ENCODE assay signal across 9 cellular contexts in the genomic region with DNA sequence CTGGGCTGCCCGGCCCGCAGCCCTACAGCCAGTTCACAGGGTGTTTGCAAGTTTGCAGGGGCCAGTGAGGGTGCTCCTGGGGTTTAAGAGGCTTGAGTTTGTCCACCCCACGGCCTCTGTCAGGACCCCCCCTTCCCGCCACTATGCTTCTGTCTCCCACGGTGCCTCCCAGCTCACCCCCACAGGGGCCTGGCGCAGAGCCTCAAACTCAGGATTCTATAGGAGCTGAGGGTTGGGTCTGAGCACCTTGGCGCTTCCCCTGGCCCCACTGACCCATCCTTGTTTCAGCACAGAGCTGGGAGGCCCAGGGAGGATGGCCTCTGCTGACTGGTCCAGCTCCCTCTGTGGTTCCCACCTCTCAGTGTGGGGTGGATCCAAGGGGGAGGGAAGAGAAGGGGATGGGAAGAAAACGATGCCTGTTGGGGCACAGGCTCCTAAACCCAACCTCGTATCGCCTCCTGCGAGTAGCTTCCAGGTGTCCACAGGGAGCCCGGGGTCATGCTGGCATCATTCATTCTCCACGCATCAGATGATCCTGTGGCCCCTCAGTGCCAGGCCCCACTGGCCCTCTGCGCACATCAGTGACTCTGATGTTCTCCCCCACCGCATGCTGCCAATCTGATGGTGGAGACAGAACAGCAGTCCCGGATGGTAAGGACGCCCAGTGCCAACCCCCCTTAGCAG. TPM values are rescaled to one million over a fixed set of nuclear protein-coding genes. Genes with fewer than 3 reads are reported as not detected.
DNase-seq lines count a peak whose midpoint lies in the region; ATAC-seq and TF ChIP-seq lines count a peak whose summit lies in the region.
"Had no signal": no experiment of that assay in that cellular context is flagged by ENCODE, and none has a peak within 500 bp of the region (broad histone marks: within the 10 kb centered on the region; RNA-seq: fewer than 3 reads in every experiment).

No MANE protein-coding gene starts in this region.

- no peak for TF ChIP-seq CTCF in right atrium auricular region (IDR thresholded peaks at IDR 0.05)
- TF ChIP-seq CTCF in suprapubic skin (IDR thresholded peaks at IDR 0.05) = no peak

- TF ChIP-seq POLR2A in suprapubic skin (IDR thresholded peaks at IDR 0.05) = no peak

- H3K36me3 Mint-ChIP-seq in activated CD8-positive, alpha-beta memory T cell treated with anti-CD3 and anti-CD28 coated beads, Interleukin-2, amount 10 ng/mL, durations not matched to agents 7 days and 5 days = peaks cover 2% of the 10 kb centered on the region
- H3K36me3 Mint-ChIP-seq in T-cell = no peaks in the 10 kb centered on the region
- H3K36me3 Mint-ChIP-seq: WTC11 had no signal

- H3K4me1 ChIP-seq in right atrium auricular region (peaks cover 0 to 64% of the 10 kb centered on the region in 2 donors), suprapubic skin (peaks cover 64% of the 10 kb centered on the region)

- H3K4me3 ChIP-seq in right atrium auricular region = no peak overlapping the region
- peak overlapping the region; percentile 26 for H3K4me3 ChIP-seq in suprapubic skin

- H3K27me3 ChIP-seq in right atrium auricular region (no peaks in the 10 kb centered on the region), suprapubic skin (no peaks in the 10 kb centered on the region)

- no peak for ATAC-seq in activated CD8-positive, alpha-beta memory T cell treated with anti-CD3 and anti-CD28 coated beads, Interleukin-2, amount 10 ng/mL, durations not matched to agents 7 days and 5 days
- ATAC-seq in T-cell (replicated peaks in 1 of 4) (no peak), GM19395 (IDR thresholded peaks at IDR 0.05; ENCODE audit: unreplicated experiment) (no peak), HG03432 (IDR thresholded peaks at IDR 0.05; ENCODE audit: unreplicated experiment) (no peak)
- ATAC-seq: WTC11 had no signal

- no peaks in the 10 kb centered on the region for H3K9me3 Mint-ChIP-seq in activated CD8-positive, alpha-beta memory T cell treated with anti-CD3 and anti-CD28 coated beads, Interleukin-2, amount 10 ng/mL, durations not matched to agents 7 days and 5 days (ENCODE audit: low read depth)
- no peaks in the 10 kb centered on the region for H3K9me3 Mint-ChIP-seq in T-cell
- H3K9me3 Mint-ChIP-seq: WTC11 had no signal

- POLR2A ChIA-PET in T-cell (lab: Charles Lee) = no interaction called here

- WGBS in suprapubic skin = 70% methylated on average over 16 of the region's 17 CpGs

- CTCF ChIA-PET in activated CD8-positive, alpha-beta memory T cell treated with anti-CD3 and anti-CD28 coated beads, Interleukin-2, amount 10 ng/mL, durations not matched to agents 7 days and 5 days (lab: Charles Lee) = interaction anchor here (4.5 kb wide), 1 partner anchor 13 kb away, joined by 24 read pairs; no protein-coding TSS in a partner anchor
- CTCF ChIA-PET in T-cell (lab: Charles Lee) = no interaction called here

- H3K36me3 ChIP-seq in right atrium auricular region = no peaks in the 10 kb centered on the region
- no peaks in the 10 kb centered on the region for H3K36me3 ChIP-seq in suprapubic skin

- H3K27me3 Mint-ChIP-seq in activated CD8-positive, alpha-beta memory T cell treated with anti-CD3 and anti-CD28 coated beads, Interleukin-2, amount 10 ng/mL, durations not matched to agents 7 days and 5 days = peaks cover 6% of the 10 kb centered on the region
- H3K27me3 Mint-ChIP-seq in T-cell = no peaks in the 10 kb centered on the region

- DNase-seq in activated CD8-positive, alpha-beta memory T cell treated with anti-CD3 and anti-CD28 coated beads, Interleukin-2, amount 10 ng/mL, durations not matched to agents 7 days and 5 days = no peak
- DNase-seq in activated CD8-positive, alpha-beta memory T cell treated with anti-CD3 and anti-CD28 coated beads, Interleukin-2, amount 50 U/mL, for 48 hours = no peak
- DNase-seq in T-cell (no peak), right atrium auricular region (ENCODE audit: low spot score) (no peak), suprapubic skin (ENCODE audit: low spot score in 2 of 2) (peak in 1 of 2 donors; percentile 69), kidney glomerular epithelial cell (lab: John Stamatoyannopoulos, UW) (no peak)

- no peak for TF ChIP-seq EP300 in suprapubic skin (IDR thresholded peaks at IDR 0.05)

- peaks cover 59% of the 10 kb centered on the region for H3K4me1 Mint-ChIP-seq in activated CD8-positive, alpha-beta memory T cell treated with anti-CD3 and anti-CD28 coated beads, Interleukin-2, amount 10 ng/mL, durations not matched to agents 7 days and 5 days
- H3K4me1 Mint-ChIP-seq in T-cell = peaks cover 50 to 67% (median 64%) of the 10 kb centered on the region in 3 donors

- peak overlapping the region; percentile 67 for H3K4me3 Mint-ChIP-seq in activated CD8-positive, alpha-beta memory T cell treated with anti-CD3 and anti-CD28 coated beads, Interleukin-2, amount 10 ng/mL, durations not matched to agents 7 days and 5 days
- H3K4me3 Mint-ChIP-seq in T-cell = peak overlapping the region; percentile 60 to 78 (median 65)
- H3K4me3 Mint-ChIP-seq: WTC11 had no signal

- no peaks in the 10 kb centered on the region for H3K9me3 ChIP-seq in right atrium auricular region
- no peaks in the 10 kb centered on the region for H3K9me3 ChIP-seq in suprapubic skin

- H3K27ac Mint-ChIP-seq in activated CD8-positive, alpha-beta memory T cell treated with anti-CD3 and anti-CD28 coated beads, Interleukin-2, amount 10 ng/mL, durations not matched to agents 7 days and 5 days = peak overlapping the region; percentile 96
- peak overlapping the region; percentile 19 to 64 for H3K27ac Mint-ChIP-seq in T-cell
- H3K27ac Mint-ChIP-seq: WTC11 had no signal

- peak overlapping the region; percentile 72 to 84 for H3K27ac ChIP-seq in right atrium auricular region
- peak overlapping the region; percentile 61 for H3K27ac ChIP-seq in suprapubic skin

RNA-seq across cellular contexts. Expression of gene MYEOV, which starts 5.0 kb away (rescaled TPM):
- not detected for total RNA-seq in activated CD8-positive, alpha-beta memory T cell treated with anti-CD3 and anti-CD28 coated beads, Interleukin-2, amount 10 ng/mL, durations not matched to agents 7 days and 5 days
- under 1 TPM in 3 of 5 donors, not detected in 2; 0.22 to 0.98 (median 0.50) TPM for total RNA-seq in T-cell
- under 1 TPM in 1 of 2 donors, not detected in 1; 0.12 TPM for total RNA-seq in right atrium auricular region
- 10 to 100 TPM in 3 of 4 donors, 1 to 10 TPM in 1; 9.9 to 25.6 (median 15.8) TPM for total RNA-seq in suprapubic skin

Comparison
In these comparisons a context has a peak if more than half of its experiments do, and no peak if none do; other contexts are left out.
1. RNA of gene MYEOV, which starts 5.0 kb away (total RNA-seq): 9.9 to 25.6 TPM in suprapubic skin; 0.22 to 0.98 TPM in T-cell, 0.12 TPM in right atrium auricular region and not detected in activated CD8-positive, alpha-beta memory T cell treated with anti-CD3 and anti-CD28 coated beads, Interleukin-2, amount 10 ng/mL, durations not matched to agents 7 days and 5 days; every median in the first group is over 4 times any median in the second.